Comparison of ENCODE assay signal across 5 cellular contexts in the genomic region with DNA sequence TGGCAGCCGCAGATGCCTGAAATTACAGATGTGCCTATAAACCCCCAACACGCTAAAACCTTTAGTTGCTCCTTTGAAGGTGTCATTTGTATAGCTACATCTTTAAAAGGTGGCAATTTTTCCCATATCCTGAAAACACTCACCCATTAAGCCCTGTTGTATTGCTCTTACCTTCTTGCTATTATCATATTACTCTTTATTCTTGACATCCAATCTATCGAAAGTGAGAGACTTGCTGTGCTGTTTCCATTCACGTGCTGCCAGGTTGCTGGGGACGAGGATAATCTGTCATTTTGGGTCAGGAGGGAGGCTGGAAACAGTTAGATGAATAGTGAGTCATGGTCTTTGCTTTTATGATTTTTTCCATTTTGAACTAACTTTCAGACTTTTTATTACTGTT.
"Had no signal": no experiment of that assay in that cellular context is flagged by ENCODE, and none has a peak within 500 bp of the region (broad histone marks: within the 10 kb centered on the region; RNA-seq: fewer than 3 reads in every experiment).

No MANE protein-coding gene starts in this region.

- H3K27ac ChIP-seq: HL-60 had no signal

- H3K4me3 Mint-ChIP-seq: IgD-negative memory B cell had no signal

- ATAC-seq: HepG2, K562 had no signal

- H3K27ac Mint-ChIP-seq: IgD-negative memory B cell had no signal

- DNase-seq: IMR-90 had no signal

- H3K9me3 Mint-ChIP-seq: IgD-negative memory B cell had no signal

- H3K4me3 ChIP-seq: K562 had no signal

- H3K4me1 Mint-ChIP-seq: IgD-negative memory B cell had no signal
